ENCODE assay signal across 13 cellular contexts in the genomic region with DNA sequence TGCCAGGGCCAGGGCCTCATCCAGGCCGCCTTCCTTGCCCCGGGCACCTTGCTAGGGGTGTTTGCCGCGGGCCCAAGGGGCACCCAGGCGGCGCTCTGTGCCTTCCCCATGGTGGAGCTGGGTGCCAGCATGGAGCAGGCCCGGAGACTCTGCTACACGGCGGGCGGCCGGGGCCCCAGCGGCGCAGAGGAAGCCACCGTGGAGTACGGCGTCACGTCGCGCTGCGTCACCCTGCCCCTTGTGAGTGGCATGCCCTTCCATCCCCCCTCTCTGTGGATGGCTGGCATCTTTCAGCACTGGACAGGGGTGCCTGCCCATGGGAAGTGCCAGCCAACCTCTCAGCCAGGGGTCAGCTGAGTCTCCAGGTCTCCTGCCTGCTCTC. TPM values are rescaled to one million over a fixed set of nuclear protein-coding genes. Genes with fewer than 3 reads are reported as not detected.
DNase-seq lines count a peak whose midpoint lies in the region; ATAC-seq, FAIRE-seq and TF ChIP-seq lines count a peak whose summit lies in the region.
"Had no signal": no experiment of that assay in that cellular context is flagged by ENCODE, and none has a peak within 500 bp of the region (broad histone marks: within the 10 kb centered on the region; RNA-seq: fewer than 3 reads in every experiment).

No MANE protein-coding gene starts in this region.

- no peak for FAIRE-seq in GM12892 (lab: Jason Lieb, UNC)
- FAIRE-seq: GM12878 had no signal

- no peak overlapping the region for H4K8ac ChIP-seq in H9 (replicated peaks; ENCODE audit: insufficient read length, low read depth, low read length)

- no CpG with 5 or more reads among the region's 20 CpGs for WGBS in H9 (ENCODE audit: extremely low coverage, insufficient read length, low lambda C conversion rate)

- H3K23me2 ChIP-seq in H9 (ENCODE audit: insufficient read length, low read depth, low read length, poor library complexity, severe bottlenecking), result no peaks in the 10 kb centered on the region

- peaks cover 4 to 6% of the 10 kb centered on the region in 2 experiments; a peak in 3 of 4 replicates for H3K4me1 Mint-ChIP-seq in H9
- peaks cover 4 to 9% of the 10 kb centered on the region in 2 donors for H3K4me1 Mint-ChIP-seq in effector memory CD8-positive, alpha-beta T cell (ENCODE audit: low read depth in 2 of 2)

- peak overlapping the region; percentile 52 to 84 (median 74) for H3K4me2 ChIP-seq in BLaER1 treated with 17β-estradiol and CSF1 and Interleukin-3, amounts not matched to agents 10 nM and 100 nM
- H3K4me2 ChIP-seq in H9 (ENCODE audit: insufficient read depth, insufficient read length, low read length), result no peak overlapping the region
- H3K4me2 ChIP-seq: PC-9 had no signal

- no peak overlapping the region for H2AK5ac ChIP-seq in H9 (ENCODE audit: insufficient read length, low read length)

- no peak overlapping the region for H2BK12ac ChIP-seq in H9 (ENCODE audit: insufficient read length, low read depth, low read length)

- H4K91ac ChIP-seq in H9 (ENCODE audit: insufficient read length, low read depth, low read length), result no peak overlapping the region

- peaks cover 57 to 69% (median 65%) of the 10 kb centered on the region in 10 experiments for H3K4me1 ChIP-seq in BLaER1 treated with 17β-estradiol and CSF1 and Interleukin-3, amounts not matched to agents 10 nM and 100 nM
- H3K4me1 ChIP-seq in H9 (ENCODE audit: insufficient read depth, low read length), result no peaks in the 10 kb centered on the region
- H3K4me1 ChIP-seq: Caco-2 had no signal

- peaks cover 6 to 61% (median 18%) of the 10 kb centered on the region in 11 experiments; a peak in 19 of 22 replicates for H3K27me3 ChIP-seq in BLaER1 treated with 17β-estradiol and CSF1 and Interleukin-3, amounts not matched to agents 10 nM and 100 nM
- no peaks in the 10 kb centered on the region for H3K27me3 ChIP-seq in H9 (ENCODE audit: insufficient read depth, low read length)

- peak; percentile 27 for DNase-seq in H9
- no peak for DNase-seq in effector memory CD8-positive, alpha-beta T cell
- peak; percentile 54 for DNase-seq in sciatic nerve (ENCODE audit: low spot score)
- no peak for DNase-seq in NCI-H2029 treated with DMSO at 0.1 percent for 48 hours (lab: John Stamatoyannopoulos, UW)
- DNase-seq in GM12892 (ENCODE audit: insufficient read length), result no peak
- DNase-seq in NCI-H748 (lab: John Stamatoyannopoulos, UW; ENCODE audit: unreplicated experiment), result no peak
- DNase-seq: NCI-H446, NCI-H748 treated with DMSO at 0.1 percent for 48 hours had no signal

- no peak overlapping the region for H3K27ac Mint-ChIP-seq in H9
- H3K27ac Mint-ChIP-seq in effector memory CD8-positive, alpha-beta T cell, result peak overlapping the region; percentile 35 to 81
- H3K27ac Mint-ChIP-seq: CD14-positive monocyte had no signal

- no peak overlapping the region for H3K56ac ChIP-seq in H9 (ENCODE audit: insufficient read length, low read depth, low read length)

- no peaks in the 10 kb centered on the region for H3K79me1 ChIP-seq in H9 (ENCODE audit: insufficient read depth, low read depth, low read length, poor library complexity, severe bottlenecking)

- TF ChIP-seq CTCF in H9 (conservative IDR thresholded peaks at IDR 0.05), result no peak

- H3K14ac ChIP-seq in H9 (ENCODE audit: insufficient read depth, low read length), result no peak overlapping the region

- H3K4me3 ChIP-seq in BLaER1 treated with 17β-estradiol and CSF1 and Interleukin-3, amounts not matched to agents 10 nM and 100 nM, result no peak overlapping the region; a peak in 1 of 20 replicates
- H3K4me3 ChIP-seq: GM12878, PC-9 had no signal

- H4K5ac ChIP-seq in H9 (ENCODE audit: insufficient read length, low read depth, low read length), result no peak overlapping the region

- no peak overlapping the region for H3K23ac ChIP-seq in H9 (ENCODE audit: insufficient read length, low read depth, low read length)

- H4K20me1 ChIP-seq in BLaER1 treated with 17β-estradiol and CSF1 and Interleukin-3, amounts not matched to agents 10 nM and 100 nM, result peaks cover 0 to 70% (median 18%) of the 10 kb centered on the region in 11 experiments; a peak in 11 of 22 replicates
- no peaks in the 10 kb centered on the region for H4K20me1 ChIP-seq in H9 (ENCODE audit: control insufficient read depth, insufficient read depth, insufficient read length)

- no peak for ATAC-seq in effector memory CD8-positive, alpha-beta T cell (replicated peaks)
- no peak for ATAC-seq in sciatic nerve
- ATAC-seq: GM12878 had no signal

- no peak overlapping the region for H3K4me3 Mint-ChIP-seq in H9
- no peak overlapping the region for H3K4me3 Mint-ChIP-seq in effector memory CD8-positive, alpha-beta T cell
- H3K4me3 Mint-ChIP-seq: CD14-positive monocyte had no signal

- H3K9ac ChIP-seq in BLaER1 treated with 17β-estradiol and CSF1 and Interleukin-3, amounts not matched to agents 10 nM and 100 nM, result peak overlapping the region in 8 of 11 experiments; percentile 5 to 57 (median 44); a peak in 4 of 22 replicates
- H3K9ac ChIP-seq in H9 (ENCODE audit: extremely low read depth, insufficient read length, low read length), result no peak overlapping the region

- H3K9me3 Mint-ChIP-seq in H9, result peaks cover 34 to 69% of the 10 kb centered on the region in 2 experiments
- no peaks in the 10 kb centered on the region for H3K9me3 Mint-ChIP-seq in effector memory CD8-positive, alpha-beta T cell

- H2BK20ac ChIP-seq in H9 (ENCODE audit: low read depth, low read length, poor library complexity, severe bottlenecking), result no peak overlapping the region

- no peak overlapping the region for H3K18ac ChIP-seq in H9 (ENCODE audit: insufficient read length, low read depth, low read length)

- peaks cover 0 to 9% (median 0%) of the 10 kb centered on the region in 11 experiments; a peak in 6 of 22 replicates for H3K9me3 ChIP-seq in BLaER1 treated with 17β-estradiol and CSF1 and Interleukin-3, amounts not matched to agents 10 nM and 100 nM (replicated peaks in 1 of 11)
- H3K9me3 ChIP-seq in H9 (ENCODE audit: control insufficient read depth, low read depth, low read length), result no peaks in the 10 kb centered on the region
- H3K9me3 ChIP-seq: Caco-2 had no signal

- peak overlapping the region in 8 of 11 experiments; percentile 19 to 59 (median 57); a peak in 14 of 22 replicates for H3K27ac ChIP-seq in BLaER1 treated with 17β-estradiol and CSF1 and Interleukin-3, amounts not matched to agents 10 nM and 100 nM
- H3K27ac ChIP-seq in H9 (ENCODE audit: insufficient read length, low read depth, low read length), result no peak overlapping the region
- H3K27ac ChIP-seq: PC-9 had no signal

- H2BK15ac ChIP-seq in H9 (ENCODE audit: low read depth, low read length), result no peak overlapping the region

- H2BK5ac ChIP-seq in H9 (ENCODE audit: insufficient read length, low read length), result no peak overlapping the region

- intact Hi-C loops in sciatic nerve (cut with DNase I), result loop anchor here (5.0 kb wide), 1 partner anchor 185 kb away; no protein-coding TSS in a partner anchor

- no peak for TF ChIP-seq POLR2A in GM12892 (IDR thresholded peaks at IDR 0.05; ENCODE audit: low read depth, low read length)

- peaks cover 10% of the 10 kb centered on the region for H3K27me3 Mint-ChIP-seq in H9 (ENCODE audit: low read depth)
- H3K27me3 Mint-ChIP-seq in effector memory CD8-positive, alpha-beta T cell, result no peaks in the 10 kb centered on the region

- H2BK120ac ChIP-seq in H9 (ENCODE audit: low read depth, low read length, poor library complexity, severe bottlenecking), result no peak overlapping the region

- H3K36me3 Mint-ChIP-seq in H9 (ENCODE audit: insufficient read depth in 1 of 3, low read depth in 3 of 3), result peaks cover 0 to 3% (median 0%) of the 10 kb centered on the region in 3 experiments; a peak in 3 of 7 replicates
- H3K36me3 Mint-ChIP-seq in effector memory CD8-positive, alpha-beta T cell (ENCODE audit: insufficient read depth), result no peaks in the 10 kb centered on the region
- H3K36me3 Mint-ChIP-seq: CD14-positive monocyte had no signal

- H3T11ph ChIP-seq in H9 (ENCODE audit: low read length), result no peak overlapping the region

- no peak overlapping the region for H2AFZ ChIP-seq in H9 (ENCODE audit: low read length)
- H2AFZ ChIP-seq: PC-9 had no signal

- no peaks in the 10 kb centered on the region for H3K79me2 ChIP-seq in H9 (ENCODE audit: insufficient read depth, low read length)

- H3K36me3 ChIP-seq in BLaER1 treated with 17β-estradiol and CSF1 and Interleukin-3, amounts not matched to agents 10 nM and 100 nM, result no peaks in the 10 kb centered on the region

- no peak overlapping the region for H3K4ac ChIP-seq in H9 (ENCODE audit: low read depth, low read length)

RNA-seq across cellular contexts. Expression of a gene that starts 3.6 kb away (rescaled TPM):
- total RNA-seq in H9 (2021) (1.8 and 1.9 TPM in 2 replicates), sciatic nerve (73.1 TPM)
- not detected for polyA plus RNA-seq in GM12892 (2012; ENCODE audit: missing spikeins)
- polyA plus RNA-seq: CD14-positive monocyte had no signal

RNA-seq across cellular contexts. Expression of a gene that starts 13.2 kb away (rescaled TPM):
- total RNA-seq in H9 (2021), result not detected in 2 replicates
- total RNA-seq in sciatic nerve, result 1.1 TPM
- 0.32 TPM for polyA plus RNA-seq in GM12892 (2012; ENCODE audit: missing spikeins)
- total RNA-seq: Caco-2, GM12878 had no signal
- polyA plus RNA-seq: CD14-positive monocyte had no signal

RNA-seq across cellular contexts. Expression of a gene that starts 26.5 kb away (rescaled TPM):
- 43.2 and 47.1 TPM in 2 replicates for total RNA-seq in H9 (2021)
- total RNA-seq in sciatic nerve, result 39.9 TPM
- 33.2 TPM for polyA plus RNA-seq in GM12892 (2012; ENCODE audit: missing spikeins)

RNA-seq across cellular contexts. Expression of a gene that starts 26.8 kb away (rescaled TPM):
- total RNA-seq in H9 (2021), result 179 and 193 TPM in 2 replicates
- total RNA-seq in sciatic nerve, result 110 TPM
- polyA plus RNA-seq in GM12892 (2012; ENCODE audit: missing spikeins), result 239 TPM

RNA-seq across cellular contexts. Expression of a gene that starts 43.0 kb away (rescaled TPM):
- total RNA-seq in H9 (2021) (10.2 and 11.1 TPM in 2 replicates), sciatic nerve (10.1 TPM)
- polyA plus RNA-seq in GM12892 (2012; ENCODE audit: missing spikeins), result 0.47 TPM

Comparison
In these comparisons a context has a peak if more than half of its experiments do, and no peak if none do; other contexts are left out.
1. DNase-seq: peak in H9 (single experiment) and sciatic nerve (single experiment); none in effector memory CD8-positive, alpha-beta T cell (0 of 3), NCI-H2029 treated with DMSO at 0.1 percent for 48 hours (single experiment), GM12892 (single experiment) and NCI-H748 (single experiment).
2. H3K27ac Mint-ChIP-seq: peak in effector memory CD8-positive, alpha-beta T cell (2 of 2); none in H9 (0 of 3).
3. RNA of a gene that starts 3.6 kb away (total RNA-seq): 73.1 TPM in sciatic nerve (single experiment); 1.8 to 1.9 TPM in H9; every median in the first group is over 10 times any median in the second.